Comparison of ENCODE assay signal across 8 cellular contexts in the genomic region with DNA sequence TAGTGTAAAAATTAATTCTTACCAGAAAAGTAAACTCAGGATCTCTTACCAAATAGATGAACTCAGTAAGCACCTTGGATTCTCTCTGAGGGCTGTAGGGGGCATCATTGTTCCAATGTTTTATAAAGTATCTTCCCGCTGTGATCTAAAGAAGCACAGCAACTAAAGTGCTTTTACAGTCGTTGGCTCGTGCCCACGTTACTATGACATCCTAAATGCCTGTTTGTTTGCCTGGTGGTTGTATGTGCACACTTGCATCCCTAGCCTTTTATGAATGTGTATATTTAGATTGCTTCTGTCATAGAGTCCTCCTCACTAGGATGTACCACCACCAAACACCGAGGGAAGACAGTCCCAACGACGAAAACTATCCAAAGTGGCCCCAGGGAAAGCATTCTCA. TPM values are rescaled to one million over a fixed set of nuclear protein-coding genes. Genes with fewer than 3 reads are reported as not detected.
A peak's percentile ranks its signal among the peaks of the same experiment; 100 is the strongest.
DNase-seq lines count a peak whose midpoint lies in the region; ATAC-seq and TF ChIP-seq lines count a peak whose summit lies in the region.

No MANE protein-coding gene starts in this region.

- no peaks in the 10 kb centered on the region for H3K9me3 Mint-ChIP-seq in activated CD8-positive, alpha-beta memory T cell treated with anti-CD3 and anti-CD28 coated beads, Interleukin-2, amount 10 ng/mL, durations not matched to agents 7 days and 5 days (ENCODE audit: low read depth)

- H3K4me3 ChIP-seq in OCI-LY7 (ENCODE audit: low read depth, low read length, poor library complexity, severe bottlenecking) = no peak overlapping the region
- no peak overlapping the region for H3K4me3 ChIP-seq in lower lobe of right lung

- H3K36me3 ChIP-seq in OCI-LY7 (ENCODE audit: insufficient read depth, low read length) (peaks cover 3% of the 10 kb centered on the region; the same call in 1 of the 2 replicates), lower lobe of right lung (no peaks in the 10 kb centered on the region)

- no peak overlapping the region for H3K4me2 ChIP-seq in OCI-LY7 (ENCODE audit: low read length)

- TF ChIP-seq CTCF in OCI-LY7 (conservative IDR thresholded peaks at IDR 0.05; ENCODE audit: low read length) (peak; percentile 69), lower lobe of right lung (IDR thresholded peaks at IDR 0.05) (peak; percentile 62)

- H3K4me1 ChIP-seq in OCI-LY7 (ENCODE audit: insufficient read depth, low read length, poor library complexity, severe bottlenecking) (no peaks in the 10 kb centered on the region), lower lobe of right lung (peaks cover 26% of the 10 kb centered on the region)

- no peaks in the 10 kb centered on the region for H3K9me2 ChIP-seq in OCI-LY7 (ENCODE audit: insufficient read depth, low read length)

- intact Hi-C loops in OCI-LY7 (cut with micrococcal nuclease; ENCODE audit: unreplicated experiment) (no loop called here), lower lobe of right lung (cut with DNase I) (no loop called here)

- BruUV-seq in OCI-LY7 (replicated peaks; lab: Mats Ljungman, UMichigan) = no TSS peak

- H3K27ac ChIP-seq in OCI-LY7 (ENCODE audit: low read depth, low read length, poor library complexity, severe bottlenecking) = no peak overlapping the region
- no peak overlapping the region for H3K27ac ChIP-seq in lower lobe of right lung

- DNase-seq in activated CD8-positive, alpha-beta memory T cell treated with anti-CD3 and anti-CD28 coated beads, Interleukin-2, amount 10 ng/mL, durations not matched to agents 7 days and 5 days = peak; percentile 44
- DNase-seq in activated CD8-positive, alpha-beta memory T cell treated with anti-CD3 and anti-CD28 coated beads for 24 hours = no peak
- DNase-seq in LHCN-M2 (ENCODE audit: low read depth) = peak; percentile 83
- DNase-seq in OCI-LY7 (ENCODE audit: low spot score) = peak; percentile 12
- DNase-seq in dermis microvascular lymphatic vessel endothelial cell (ENCODE audit: low read depth in 2 of 2) = peak; percentile 89 to 90
- no peak for DNase-seq in lower lobe of right lung

- H3K4me3 Mint-ChIP-seq in activated CD8-positive, alpha-beta memory T cell treated with anti-CD3 and anti-CD28 coated beads, Interleukin-2, amount 10 ng/mL, durations not matched to agents 7 days and 5 days = no peak overlapping the region

- no peaks in the 10 kb centered on the region for H3K9me3 ChIP-seq in OCI-LY7 (ENCODE audit: low read length)
- H3K9me3 ChIP-seq in lower lobe of right lung = no peaks in the 10 kb centered on the region

- CTCF ChIA-PET in activated CD8-positive, alpha-beta memory T cell treated with anti-CD3 and anti-CD28 coated beads, Interleukin-2, amount 10 ng/mL, durations not matched to agents 7 days and 5 days (lab: Charles Lee) = interaction anchor here (1.1 to 1.4 kb wide), 2 partner anchors 55 to 67 kb away, joined by 3 to 4 read pairs; no protein-coding TSS in a partner anchor
- CTCF ChIA-PET in OCI-LY7 (lab: Charles Lee; ENCODE audit: unreplicated experiment) = no interaction called here

- no peak overlapping the region for H2AFZ ChIP-seq in OCI-LY7 (ENCODE audit: low read length)

- H3K4me1 Mint-ChIP-seq in activated CD8-positive, alpha-beta memory T cell treated with anti-CD3 and anti-CD28 coated beads, Interleukin-2, amount 10 ng/mL, durations not matched to agents 7 days and 5 days = peaks cover 7% of the 10 kb centered on the region

- no peaks in the 10 kb centered on the region for H3K27me3 Mint-ChIP-seq in activated CD8-positive, alpha-beta memory T cell treated with anti-CD3 and anti-CD28 coated beads, Interleukin-2, amount 10 ng/mL, durations not matched to agents 7 days and 5 days

- peaks cover 2% of the 10 kb centered on the region for H3K36me3 Mint-ChIP-seq in activated CD8-positive, alpha-beta memory T cell treated with anti-CD3 and anti-CD28 coated beads, Interleukin-2, amount 10 ng/mL, durations not matched to agents 7 days and 5 days

- H4K20me1 ChIP-seq in OCI-LY7 (ENCODE audit: insufficient read depth, low read length) = no peaks in the 10 kb centered on the region

- POLR2A ChIA-PET in OCI-LY7 (lab: Charles Lee) = no interaction called here

- no peak overlapping the region for H3K27ac Mint-ChIP-seq in activated CD8-positive, alpha-beta memory T cell treated with anti-CD3 and anti-CD28 coated beads, Interleukin-2, amount 10 ng/mL, durations not matched to agents 7 days and 5 days

- no peaks in the 10 kb centered on the region for H3K27me3 ChIP-seq in lower lobe of right lung (ENCODE audit: low read depth)

- H3K79me2 ChIP-seq in OCI-LY7 (ENCODE audit: insufficient read depth, low read depth, low read length) = no peaks in the 10 kb centered on the region

- ATAC-seq in activated CD8-positive, alpha-beta memory T cell treated with anti-CD3 and anti-CD28 coated beads, Interleukin-2, amount 10 ng/mL, durations not matched to agents 7 days and 5 days = peak; percentile 64
- peak; percentile 72 to 84 for ATAC-seq in lower lobe of right lung
- no peak for ATAC-seq in GM19023 (IDR thresholded peaks at IDR 0.05; ENCODE audit: unreplicated experiment)
- ATAC-seq in HG03025 (IDR thresholded peaks at IDR 0.05; ENCODE audit: low FRiP score, unreplicated experiment) = no peak

RNA-seq across cellular contexts. Expression of a gene that starts 34.5 kb away (rescaled TPM):
- total RNA-seq in activated CD8-positive, alpha-beta memory T cell treated with anti-CD3 and anti-CD28 coated beads, Interleukin-2, amount 10 ng/mL, durations not matched to agents 7 days and 5 days = 1 to 10 TPM; 6.0 to 6.1 TPM
- total RNA-seq in LHCN-M2 (2014; rRNA removed) (6.3 and 7.0 TPM in 2 replicates), OCI-LY7 (2022) (8.7 and 9.2 TPM in 2 replicates), dermis microvascular lymphatic vessel endothelial cell (2.3 and 2.6 TPM in 2 replicates), lower lobe of right lung (5.8 TPM)
- polyA plus RNA-seq in LHCN-M2 (2012) = 1.4 TPM
- total RNA-seq in OCI-LY7 (2014; rRNA removed; shearing (Covaris generic)) = 3.4 and 4.1 TPM in 2 replicates

RNA-seq across cellular contexts. Expression of a gene that starts 35.6 kb away (rescaled TPM):
- 1 to 10 TPM; 6.6 to 7.5 TPM for total RNA-seq in activated CD8-positive, alpha-beta memory T cell treated with anti-CD3 and anti-CD28 coated beads, Interleukin-2, amount 10 ng/mL, durations not matched to agents 7 days and 5 days
- total RNA-seq in LHCN-M2 (2014; rRNA removed) (10.6 and 12.6 TPM in 2 replicates), OCI-LY7 (2022) (5.6 and 5.9 TPM in 2 replicates), dermis microvascular lymphatic vessel endothelial cell (3.7 and 4.2 TPM in 2 replicates), lower lobe of right lung (16.8 TPM)
- 6.1 TPM for polyA plus RNA-seq in LHCN-M2 (2012)
- 1.0 and 1.4 TPM in 2 replicates for total RNA-seq in OCI-LY7 (2014; rRNA removed; shearing (Covaris generic))

Comparison
In these comparisons a context has a peak if more than half of its experiments do, and no peak if none do; other contexts are left out.
1. DNase-seq: peak in activated CD8-positive, alpha-beta memory T cell treated with anti-CD3 and anti-CD28 coated beads, Interleukin-2, amount 10 ng/mL, durations not matched to agents 7 days and 5 days (single experiment), LHCN-M2 (single experiment), OCI-LY7 (single experiment) and dermis microvascular lymphatic vessel endothelial cell (2 of 2); none in activated CD8-positive, alpha-beta memory T cell treated with anti-CD3 and anti-CD28 coated beads for 24 hours (single experiment) and lower lobe of right lung (single experiment).
2. ATAC-seq: peak in activated CD8-positive, alpha-beta memory T cell treated with anti-CD3 and anti-CD28 coated beads, Interleukin-2, amount 10 ng/mL, durations not matched to agents 7 days and 5 days (single experiment) and lower lobe of right lung (2 of 2); none in GM19023 (single experiment) and HG03025 (single experiment).